ENCODE assay signal across 7 cellular contexts in the genomic region with DNA sequence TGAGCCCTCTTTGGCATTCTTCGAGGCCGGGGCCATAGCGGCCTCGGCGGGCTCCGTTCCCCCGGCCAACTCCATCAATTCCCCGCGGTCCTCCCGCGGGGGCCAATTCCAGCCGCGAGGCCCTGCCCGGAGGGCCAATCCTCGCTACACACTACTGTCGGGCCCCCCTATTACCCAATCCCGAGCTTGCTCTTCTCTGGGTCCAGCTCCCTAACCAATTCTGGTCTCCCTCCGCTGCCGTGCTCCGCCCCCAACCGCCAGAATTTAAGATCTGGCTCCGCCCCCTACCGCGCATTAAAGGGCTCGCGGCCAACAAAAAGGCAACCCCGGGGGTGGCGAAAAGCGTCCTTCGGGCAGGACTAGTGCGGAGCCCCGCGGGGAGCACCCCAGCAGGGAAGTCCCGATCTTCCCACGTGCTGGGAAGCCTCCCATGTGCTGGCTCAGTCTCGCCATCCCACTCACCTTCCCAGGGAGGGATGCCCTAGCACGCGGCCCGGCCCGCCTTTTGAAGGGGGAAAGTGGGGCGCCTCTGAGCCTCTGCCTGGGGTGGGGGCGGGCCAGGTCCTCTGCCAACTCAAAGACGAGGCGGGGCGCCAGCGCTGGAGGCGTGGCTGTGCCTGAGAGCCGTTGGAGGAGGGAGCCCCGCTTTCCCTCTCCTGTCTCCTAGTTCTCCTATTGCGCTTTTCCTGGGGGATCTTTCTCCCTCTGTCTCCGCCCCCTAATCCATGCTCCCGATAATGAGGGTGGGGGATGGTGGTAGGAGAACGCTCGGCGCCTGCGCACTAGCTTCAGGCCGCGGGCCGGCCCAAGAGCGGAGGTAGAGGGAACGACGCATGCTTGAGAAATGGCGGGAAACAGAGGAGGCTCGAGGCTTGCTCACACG. TPM values are rescaled to one million over a fixed set of nuclear protein-coding genes. Genes with fewer than 3 reads are reported as not detected.
A peak's percentile ranks its signal among the peaks of the same experiment; 100 is the strongest.
DNase-seq lines count a peak whose midpoint lies in the region; ATAC-seq and TF ChIP-seq lines count a peak whose summit lies in the region.

No MANE protein-coding gene starts in this region.

- peaks cover 12% of the 10 kb centered on the region for H3K4me1 ChIP-seq in colonic mucosa

- H3K9me3 ChIP-seq in colonic mucosa = no peaks in the 10 kb centered on the region

- DNase-seq in NCI-H2196 (lab: John Stamatoyannopoulos, UW; ENCODE audit: unreplicated experiment) (peak; percentile 92), colonic mucosa (peak; percentile 94), left colon (peak; percentile 91 to 93)
- DNase-seq in activated CD4-positive, alpha-beta T cell treated with anti-CD3 and anti-CD28 coated beads for 48 hours = peak; percentile 96
- peak; percentile 87 to 94 for DNase-seq in stimulated activated CD4-positive, alpha-beta T cell treated with anti-CD3 and anti-CD28 coated beads, Interleukin-1b, Interleukin-23, amount 100 ng/mL, for 1 hour (ENCODE audit: low read depth in 2 of 2)

- H3K36me3 ChIP-seq in colonic mucosa = no peaks in the 10 kb centered on the region

- H3K9ac ChIP-seq in colonic mucosa (ENCODE audit: low read depth in 2 of 2, low read length in 2 of 2) = peak overlapping the region; percentile 47 to 65

- no peaks in the 10 kb centered on the region for H3K27me3 ChIP-seq in colonic mucosa

- peak overlapping the region; percentile 79 for H3K4me3 ChIP-seq in colonic mucosa

- no peak for TF ChIP-seq CTCF in colonic mucosa (IDR thresholded peaks at IDR 0.05)

- peak overlapping the region; percentile 33 for H3K27ac ChIP-seq in colonic mucosa

- TF ChIP-seq POLR2A in GM18526 (IDR thresholded peaks at IDR 0.05; ENCODE audit: extremely low read depth, insufficient read length) = peak; percentile 43

- intact Hi-C loops in colonic mucosa (cut with DNase I) = no loop called here
- intact Hi-C loops in left colon (cut with DNase I, micrococcal nuclease) = no loop called here

- ATAC-seq in HG03025 (IDR thresholded peaks at IDR 0.05; ENCODE audit: low FRiP score, unreplicated experiment) (peak; percentile 67), left colon (peak; percentile 90)

RNA-seq across cellular contexts. Expression of a gene that starts 3.5 kb away (rescaled TPM):
- total RNA-seq in colonic mucosa (10 to 100 TPM in 1 of 2 donors, 1 to 10 TPM in 1; 9.6 to 16.0 TPM), left colon (1 to 10 TPM; 7.1 to 9.7 TPM)

RNA-seq across cellular contexts. Expression of a gene that starts 19.0 kb away (rescaled TPM):
- not detected for total RNA-seq in colonic mucosa
- not detected for total RNA-seq in left colon

RNA-seq across cellular contexts. Expression of a gene that starts 33.6 kb away (rescaled TPM):
- total RNA-seq in colonic mucosa = 1 to 10 TPM; 4.7 to 5.5 TPM
- 1 to 10 TPM; 4.2 to 5.4 TPM for total RNA-seq in left colon

Comparison
In these comparisons a context has a peak if more than half of its experiments do, and no peak if none do; other contexts are left out.
1. Peak in every context shown above with its lines: DNase-seq, ATAC-seq, H3K4me3 ChIP-seq and H3K27ac ChIP-seq.